ENCODE assay signal across 8 cellular contexts in the genomic region with DNA sequence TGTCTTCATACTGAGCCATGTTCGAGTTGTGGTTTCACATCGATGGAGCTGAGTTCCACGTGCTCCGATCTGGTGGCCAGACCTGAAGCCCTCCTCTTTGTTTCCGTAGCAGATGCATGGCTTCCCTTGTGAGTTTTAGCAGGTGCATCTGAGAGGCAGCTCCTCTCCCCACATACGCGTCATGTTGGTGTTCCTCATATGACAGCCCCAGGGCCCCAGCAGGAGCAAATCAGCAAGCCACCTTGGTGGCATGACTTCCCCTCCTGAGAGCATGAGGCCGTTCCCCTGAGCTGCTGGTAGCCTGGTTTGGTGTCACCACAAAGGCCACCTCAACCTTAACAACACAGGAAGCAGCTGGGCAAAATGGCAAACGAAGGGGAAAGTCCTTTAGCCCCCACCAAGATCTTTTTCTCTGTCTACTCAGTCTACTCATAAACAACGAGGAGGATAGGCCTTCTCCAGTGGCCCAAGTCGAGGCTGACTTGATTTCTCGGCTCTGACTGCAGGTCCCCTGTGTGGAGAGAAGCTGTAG. TPM values are rescaled to one million over a fixed set of nuclear protein-coding genes. Genes with fewer than 3 reads are reported as not detected.
A peak's percentile ranks its signal among the peaks of the same experiment; 100 is the strongest.
DNase-seq lines count a peak whose midpoint lies in the region; ATAC-seq lines count a peak whose summit lies in the region.

No MANE protein-coding gene starts in this region.

- no peaks in the 10 kb centered on the region for H3K27me3 Mint-ChIP-seq in activated naive CD4-positive, alpha-beta T cell treated with anti-CD3 and anti-CD28 coated beads, Interleukin-2, amount 50 U/mL, for 24 hours

- peaks cover 93% of the 10 kb centered on the region for H3K4me1 Mint-ChIP-seq in activated naive CD4-positive, alpha-beta T cell treated with anti-CD3 and anti-CD28 coated beads, Interleukin-2, amount 50 U/mL, for 24 hours

- H3K9me3 Mint-ChIP-seq in activated naive CD4-positive, alpha-beta T cell treated with anti-CD3 and anti-CD28 coated beads, Interleukin-2, amount 50 U/mL, for 24 hours: no peaks in the 10 kb centered on the region

- H3K36me3 Mint-ChIP-seq in activated naive CD4-positive, alpha-beta T cell treated with anti-CD3 and anti-CD28 coated beads, Interleukin-2, amount 50 U/mL, for 24 hours: peaks cover 17% of the 10 kb centered on the region

- DNase-seq in SKM-1 (lab: John Stamatoyannopoulos, UW; ENCODE audit: unreplicated experiment) (peak; percentile 68), dermis blood vessel endothelial cell (no peak), DMS153 (lab: John Stamatoyannopoulos, UW) (no peak), DMS53 treated with DMSO at 0.1 percent for 48 hours (lab: John Stamatoyannopoulos, UW; ENCODE audit: unreplicated experiment) (no peak)
- DNase-seq in stimulated activated CD4-positive, alpha-beta T cell treated with anti-CD3 and anti-CD28 coated beads, Interleukin-4, amount 100 ng/mL, for 24 hours: peak; percentile 81

- peak overlapping the region; percentile 84 for H3K4me3 Mint-ChIP-seq in activated naive CD4-positive, alpha-beta T cell treated with anti-CD3 and anti-CD28 coated beads, Interleukin-2, amount 50 U/mL, for 24 hours

- ATAC-seq in GM18867 (IDR thresholded peaks at IDR 0.05; ENCODE audit: unreplicated experiment) (peak; percentile 77), HG02885 (IDR thresholded peaks at IDR 0.05; ENCODE audit: poor library complexity, unreplicated experiment) (peak; percentile 81)

- H3K27ac Mint-ChIP-seq in activated naive CD4-positive, alpha-beta T cell treated with anti-CD3 and anti-CD28 coated beads, Interleukin-2, amount 50 U/mL, for 24 hours: peak overlapping the region; percentile 95

RNA-seq across cellular contexts. Expression of a gene that starts 5.9 kb away (rescaled TPM):
- total RNA-seq in dermis blood vessel endothelial cell: 11.7 and 12.6 TPM in 2 replicates

Comparison
In these comparisons a context has a peak if more than half of its experiments do, and no peak if none do; other contexts are left out.
1. DNase-seq: peak in SKM-1 (single experiment) and stimulated activated CD4-positive, alpha-beta T cell treated with anti-CD3 and anti-CD28 coated beads, Interleukin-4, amount 100 ng/mL, for 24 hours (single experiment); none in dermis blood vessel endothelial cell (single experiment), DMS153 (single experiment) and DMS53 treated with DMSO at 0.1 percent for 48 hours (single experiment).